1 cellular context compared by ENCODE assay signal in genomic region chr6:24844903-24845302, GRCh38.
TF ChIP-seq lines count a peak whose summit lies in the region.

No MANE protein-coding gene starts in this region.

TF ChIP-seq in HepG2, 621 proteins besides CTCF, POLR2A, EP300 and RAD21 (continued from another document):
- TF ChIP-seq HMGXB4 (CRISPR knock-in tag; IDR thresholded peaks at IDR 0.05; ENCODE audit: borderline replicate concordance in 1 of 2, low read depth in 1 of 2) (no peak), ZNF816 (CRISPR knock-in tag; IDR thresholded peaks at IDR 0.05; ENCODE audit: borderline replicate concordance) (no peak), ZNF24 (IDR thresholded peaks at IDR 0.05) (no peak), LCORL (IDR thresholded peaks at IDR 0.05) (no peak), LCORL (CRISPR knock-in tag; IDR thresholded peaks at IDR 0.05) (no peak), REL (CRISPR knock-in tag; conservative IDR thresholded peaks at IDR 0.05) (no peak), ATF7-NPFF (CRISPR knock-in tag; IDR thresholded peaks at IDR 0.05; ENCODE audit: low read depth) (no peak), ZNF282 (IDR thresholded peaks at IDR 0.05; ENCODE audit: partially characterized antibody) (no peak)
- TF ChIP-seq, protein P1, sequence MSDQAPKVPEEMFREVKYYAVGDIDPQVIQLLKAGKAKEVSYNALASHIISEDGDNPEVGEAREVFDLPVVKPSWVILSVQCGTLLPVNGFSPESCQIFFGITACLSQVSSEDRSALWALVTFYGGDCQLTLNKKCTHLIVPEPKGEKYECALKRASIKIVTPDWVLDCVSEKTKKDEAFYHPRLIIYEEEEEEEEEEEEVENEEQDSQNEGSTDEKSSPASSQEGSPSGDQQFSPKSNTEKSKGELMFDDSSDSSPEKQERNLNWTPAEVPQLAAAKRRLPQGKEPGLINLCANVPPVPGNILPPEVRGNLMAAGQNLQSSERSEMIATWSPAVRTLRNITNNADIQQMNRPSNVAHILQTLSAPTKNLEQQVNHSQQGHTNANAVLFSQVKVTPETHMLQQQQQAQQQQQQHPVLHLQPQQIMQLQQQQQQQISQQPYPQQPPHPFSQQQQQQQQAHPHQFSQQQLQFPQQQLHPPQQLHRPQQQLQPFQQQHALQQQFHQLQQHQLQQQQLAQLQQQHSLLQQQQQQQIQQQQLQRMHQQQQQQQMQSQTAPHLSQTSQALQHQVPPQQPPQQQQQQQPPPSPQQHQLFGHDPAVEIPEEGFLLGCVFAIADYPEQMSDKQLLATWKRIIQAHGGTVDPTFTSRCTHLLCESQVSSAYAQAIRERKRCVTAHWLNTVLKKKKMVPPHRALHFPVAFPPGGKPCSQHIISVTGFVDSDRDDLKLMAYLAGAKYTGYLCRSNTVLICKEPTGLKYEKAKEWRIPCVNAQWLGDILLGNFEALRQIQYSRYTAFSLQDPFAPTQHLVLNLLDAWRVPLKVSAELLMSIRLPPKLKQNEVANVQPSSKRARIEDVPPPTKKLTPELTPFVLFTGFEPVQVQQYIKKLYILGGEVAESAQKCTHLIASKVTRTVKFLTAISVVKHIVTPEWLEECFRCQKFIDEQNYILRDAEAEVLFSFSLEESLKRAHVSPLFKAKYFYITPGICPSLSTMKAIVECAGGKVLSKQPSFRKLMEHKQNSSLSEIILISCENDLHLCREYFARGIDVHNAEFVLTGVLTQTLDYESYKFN (CRISPR knock-in tag; conservative IDR thresholded peaks at IDR 0.05) = no peak
